1 cellular context compared by ENCODE assay signal in the genomic region with DNA sequence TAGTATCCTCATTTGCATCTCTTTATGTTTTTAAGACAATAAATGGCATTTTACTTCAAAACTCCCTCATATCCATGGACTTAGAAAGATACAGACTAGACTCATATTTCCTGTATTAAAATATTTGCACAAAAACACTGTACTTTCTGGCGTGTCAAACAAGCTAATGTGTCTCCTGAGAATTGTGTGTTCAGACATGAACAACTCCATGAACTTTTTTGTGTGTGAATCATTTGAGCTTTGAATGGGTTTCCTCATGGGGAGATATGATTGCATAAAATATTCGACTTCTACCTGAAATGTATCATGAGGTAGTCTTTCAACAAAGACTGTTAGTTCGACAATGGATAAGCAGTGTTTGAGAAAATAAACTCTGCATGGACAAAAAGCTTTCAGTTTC.
TF ChIP-seq lines count a peak whose summit lies in the region.

No MANE protein-coding gene starts in this region.

TF ChIP-seq in HepG2, 621 proteins besides CTCF, POLR2A, EP300 and RAD21 (continued from another document):
- TF ChIP-seq, protein P1, sequence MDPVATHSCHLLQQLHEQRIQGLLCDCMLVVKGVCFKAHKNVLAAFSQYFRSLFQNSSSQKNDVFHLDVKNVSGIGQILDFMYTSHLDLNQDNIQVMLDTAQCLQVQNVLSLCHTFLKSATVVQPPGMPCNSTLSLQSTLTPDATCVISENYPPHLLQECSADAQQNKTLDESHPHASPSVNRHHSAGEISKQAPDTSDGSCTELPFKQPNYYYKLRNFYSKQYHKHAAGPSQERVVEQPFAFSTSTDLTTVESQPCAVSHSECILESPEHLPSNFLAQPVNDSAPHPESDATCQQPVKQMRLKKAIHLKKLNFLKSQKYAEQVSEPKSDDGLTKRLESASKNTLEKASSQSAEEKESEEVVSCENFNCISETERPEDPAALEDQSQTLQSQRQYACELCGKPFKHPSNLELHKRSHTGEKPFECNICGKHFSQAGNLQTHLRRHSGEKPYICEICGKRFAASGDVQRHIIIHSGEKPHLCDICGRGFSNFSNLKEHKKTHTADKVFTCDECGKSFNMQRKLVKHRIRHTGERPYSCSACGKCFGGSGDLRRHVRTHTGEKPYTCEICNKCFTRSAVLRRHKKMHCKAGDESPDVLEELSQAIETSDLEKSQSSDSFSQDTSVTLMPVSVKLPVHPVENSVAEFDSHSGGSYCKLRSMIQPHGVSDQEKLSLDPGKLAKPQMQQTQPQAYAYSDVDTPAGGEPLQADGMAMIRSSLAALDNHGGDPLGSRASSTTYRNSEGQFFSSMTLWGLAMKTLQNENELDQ (CRISPR knock-in tag; IDR thresholded peaks at IDR 0.05; ENCODE audit: borderline replicate concordance) = no peak
- TF ChIP-seq, protein P2, sequence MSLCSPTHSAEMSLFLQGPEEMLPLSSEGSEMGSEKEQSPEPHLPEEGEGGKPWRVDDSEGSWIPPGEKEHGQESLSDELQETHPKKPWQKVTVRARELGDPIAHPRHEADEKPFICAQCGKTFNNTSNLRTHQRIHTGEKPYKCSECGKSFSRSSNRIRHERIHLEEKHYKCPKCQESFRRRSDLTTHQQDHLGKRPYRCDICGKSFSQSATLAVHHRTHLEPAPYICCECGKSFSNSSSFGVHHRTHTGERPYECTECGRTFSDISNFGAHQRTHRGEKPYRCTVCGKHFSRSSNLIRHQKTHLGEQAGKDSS (CRISPR knock-in tag; IDR thresholded peaks at IDR 0.05; ENCODE audit: borderline replicate concordance, low read depth) = no peak
- TF ChIP-seq ZFP36L1 (CRISPR knock-in tag; IDR thresholded peaks at IDR 0.05) = no peak
- no peak for TF ChIP-seq ZNF556 (CRISPR knock-in tag; IDR thresholded peaks at IDR 0.05; ENCODE audit: borderline replicate concordance)
- TF ChIP-seq FOXJ3 (CRISPR knock-in tag; IDR thresholded peaks at IDR 0.05; ENCODE audit: borderline replicate concordance) = no peak
- TF ChIP-seq, protein P3, sequence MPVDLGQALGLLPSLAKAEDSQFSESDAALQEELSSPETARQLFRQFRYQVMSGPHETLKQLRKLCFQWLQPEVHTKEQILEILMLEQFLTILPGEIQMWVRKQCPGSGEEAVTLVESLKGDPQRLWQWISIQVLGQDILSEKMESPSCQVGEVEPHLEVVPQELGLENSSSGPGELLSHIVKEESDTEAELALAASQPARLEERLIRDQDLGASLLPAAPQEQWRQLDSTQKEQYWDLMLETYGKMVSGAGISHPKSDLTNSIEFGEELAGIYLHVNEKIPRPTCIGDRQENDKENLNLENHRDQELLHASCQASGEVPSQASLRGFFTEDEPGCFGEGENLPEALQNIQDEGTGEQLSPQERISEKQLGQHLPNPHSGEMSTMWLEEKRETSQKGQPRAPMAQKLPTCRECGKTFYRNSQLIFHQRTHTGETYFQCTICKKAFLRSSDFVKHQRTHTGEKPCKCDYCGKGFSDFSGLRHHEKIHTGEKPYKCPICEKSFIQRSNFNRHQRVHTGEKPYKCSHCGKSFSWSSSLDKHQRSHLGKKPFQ (CRISPR knock-in tag; IDR thresholded peaks at IDR 0.05; ENCODE audit: insufficient replicate concordance) = no peak
- TF ChIP-seq ZBTB21 (CRISPR knock-in tag; IDR thresholded peaks at IDR 0.05) = no peak
- no peak for TF ChIP-seq ZNF746 (CRISPR knock-in tag; IDR thresholded peaks at IDR 0.05)
- TF ChIP-seq HOXD1 (CRISPR knock-in tag; IDR thresholded peaks at IDR 0.05) = no peak
- TF ChIP-seq, protein P4, sequence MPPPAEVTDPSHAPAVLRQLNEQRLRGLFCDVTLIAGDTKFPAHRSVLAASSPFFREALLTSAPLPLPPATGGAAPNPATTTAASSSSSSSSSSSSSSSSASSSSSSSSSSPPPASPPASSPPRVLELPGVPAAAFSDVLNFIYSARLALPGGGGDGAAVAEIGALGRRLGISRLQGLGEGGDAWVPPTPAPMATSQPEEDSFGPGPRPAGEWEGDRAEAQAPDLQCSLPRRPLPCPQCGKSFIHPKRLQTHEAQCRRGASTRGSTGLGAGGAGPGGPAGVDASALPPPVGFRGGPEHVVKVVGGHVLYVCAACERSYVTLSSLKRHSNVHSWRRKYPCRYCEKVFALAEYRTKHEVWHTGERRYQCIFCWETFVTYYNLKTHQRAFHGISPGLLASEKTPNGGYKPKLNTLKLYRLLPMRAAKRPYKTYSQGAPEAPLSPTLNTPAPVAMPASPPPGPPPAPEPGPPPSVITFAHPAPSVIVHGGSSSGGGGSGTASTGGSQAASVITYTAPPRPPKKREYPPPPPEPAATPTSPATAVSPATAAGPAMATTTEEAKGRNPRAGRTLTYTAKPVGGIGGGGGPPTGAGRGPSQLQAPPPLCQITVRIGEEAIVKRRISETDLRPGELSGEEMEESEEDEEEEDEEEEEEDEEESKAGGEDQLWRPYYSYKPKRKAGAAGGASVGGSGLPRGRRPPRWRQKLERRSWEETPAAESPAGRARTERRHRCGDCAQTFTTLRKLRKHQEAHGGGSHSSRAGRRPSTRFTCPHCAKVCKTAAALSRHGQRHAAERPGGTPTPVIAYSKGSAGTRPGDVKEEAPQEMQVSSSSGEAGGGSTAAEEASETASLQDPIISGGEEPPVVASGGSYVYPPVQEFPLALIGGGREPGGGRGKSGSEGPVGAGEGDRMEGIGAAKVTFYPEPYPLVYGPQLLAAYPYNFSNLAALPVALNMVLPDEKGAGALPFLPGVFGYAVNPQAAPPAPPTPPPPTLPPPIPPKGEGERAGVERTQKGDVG (CRISPR knock-in tag; IDR thresholded peaks at IDR 0.05; ENCODE audit: borderline replicate concordance) = no peak
- TF ChIP-seq ZSCAN12 (CRISPR knock-in tag; IDR thresholded peaks at IDR 0.05) = no peak
- no peak for TF ChIP-seq CHD2 (IDR thresholded peaks at IDR 0.05; ENCODE audit: low read depth, low read length)
- no peak for TF ChIP-seq ZNF468 (CRISPR knock-in tag; IDR thresholded peaks at IDR 0.05)
- no peak for TF ChIP-seq CBX1 (IDR thresholded peaks at IDR 0.05; ENCODE audit: low read depth)
- TF ChIP-seq ATM (IDR thresholded peaks at IDR 0.05; ENCODE audit: borderline replicate concordance) = no peak
- TF ChIP-seq ESRRA (CRISPR knock-in tag; IDR thresholded peaks at IDR 0.05; ENCODE audit: low read depth) = no peak
- TF ChIP-seq HDAC1 (CRISPR knock-in tag; IDR thresholded peaks at IDR 0.05) = no peak
- TF ChIP-seq, protein P5, sequence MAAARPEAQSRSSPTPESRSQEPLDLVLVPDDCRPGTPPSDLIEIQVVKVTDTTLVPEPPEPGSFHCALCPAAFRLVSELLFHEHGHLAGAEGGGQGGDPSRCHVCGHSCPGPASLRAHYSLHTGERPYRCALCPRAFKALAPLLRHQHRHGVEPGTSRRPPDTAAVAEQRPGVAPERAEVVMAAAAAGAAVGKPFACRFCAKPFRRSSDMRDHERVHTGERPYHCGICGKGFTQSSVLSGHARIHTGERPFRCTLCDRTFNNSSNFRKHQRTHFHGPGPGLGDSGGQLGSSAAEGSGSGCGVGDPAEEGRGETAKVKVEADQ (CRISPR knock-in tag; IDR thresholded peaks at IDR 0.05; ENCODE audit: borderline replicate concordance) = no peak
